1 cellular context compared by ENCODE assay signal in genomic region chr1:234502785-234503184, GRCh38.
TF ChIP-seq lines count a peak whose summit lies in the region.

No MANE protein-coding gene starts in this region.

TF ChIP-seq in K562, 482 proteins besides CTCF, POLR2A, EP300 and RAD21 (continued from another document):
- no peak for TF ChIP-seq ZBTB33 (CRISPR knock-in tag; IDR thresholded peaks at IDR 0.05)
- TF ChIP-seq ZNF79 (CRISPR knock-in tag; IDR thresholded peaks at IDR 0.05; ENCODE audit: low read depth) = no peak
- no peak for TF ChIP-seq PRMT5 (CRISPR knock-in tag; IDR thresholded peaks at IDR 0.05)
- TF ChIP-seq ZNF24 (IDR thresholded peaks at IDR 0.05) = no peak
- TF ChIP-seq ZNF551 (CRISPR knock-in tag; IDR thresholded peaks at IDR 0.05) = no peak
- no peak for TF ChIP-seq KAT8 (IDR thresholded peaks at IDR 0.05; ENCODE audit: low read depth)
- no peak for TF ChIP-seq RFX7 (CRISPR knock-in tag; IDR thresholded peaks at IDR 0.05)
- TF ChIP-seq ILF3 (IDR thresholded peaks at IDR 0.05; ENCODE audit: borderline replicate concordance) = no peak
- TF ChIP-seq, protein P1, sequence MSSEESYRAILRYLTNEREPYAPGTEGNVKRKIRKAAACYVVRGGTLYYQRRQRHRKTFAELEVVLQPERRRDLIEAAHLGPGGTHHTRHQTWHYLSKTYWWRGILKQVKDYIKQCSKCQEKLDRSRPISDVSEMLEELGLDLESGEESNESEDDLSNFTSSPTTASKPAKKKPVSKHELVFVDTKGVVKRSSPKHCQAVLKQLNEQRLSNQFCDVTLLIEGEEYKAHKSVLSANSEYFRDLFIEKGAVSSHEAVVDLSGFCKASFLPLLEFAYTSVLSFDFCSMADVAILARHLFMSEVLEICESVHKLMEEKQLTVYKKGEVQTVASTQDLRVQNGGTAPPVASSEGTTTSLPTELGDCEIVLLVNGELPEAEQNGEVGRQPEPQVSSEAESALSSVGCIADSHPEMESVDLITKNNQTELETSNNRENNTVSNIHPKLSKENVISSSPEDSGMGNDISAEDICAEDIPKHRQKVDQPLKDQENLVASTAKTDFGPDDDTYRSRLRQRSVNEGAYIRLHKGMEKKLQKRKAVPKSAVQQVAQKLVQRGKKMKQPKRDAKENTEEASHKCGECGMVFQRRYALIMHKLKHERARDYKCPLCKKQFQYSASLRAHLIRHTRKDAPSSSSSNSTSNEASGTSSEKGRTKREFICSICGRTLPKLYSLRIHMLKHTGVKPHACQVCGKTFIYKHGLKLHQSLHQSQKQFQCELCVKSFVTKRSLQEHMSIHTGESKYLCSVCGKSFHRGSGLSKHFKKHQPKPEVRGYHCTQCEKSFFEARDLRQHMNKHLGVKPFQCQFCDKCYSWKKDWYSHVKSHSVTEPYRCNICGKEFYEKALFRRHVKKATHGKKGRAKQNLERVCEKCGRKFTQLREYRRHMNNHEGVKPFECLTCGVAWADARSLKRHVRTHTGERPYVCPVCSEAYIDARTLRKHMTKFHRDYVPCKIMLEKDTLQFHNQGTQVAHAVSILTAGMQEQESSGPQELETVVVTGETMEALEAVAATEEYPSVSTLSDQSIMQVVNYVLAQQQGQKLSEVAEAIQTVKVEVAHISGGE (CRISPR knock-in tag; IDR thresholded peaks at IDR 0.05) = no peak
- no peak for TF ChIP-seq TRIM28 (IDR thresholded peaks at IDR 0.05)
- no peak for TF ChIP-seq CREB3 (tag; conservative IDR thresholded peaks at IDR 0.05; ENCODE audit: low read depth)
- TF ChIP-seq NFE2L1 (tag; IDR thresholded peaks at IDR 0.05; ENCODE audit: borderline replicate concordance, low read depth) = no peak
- no peak for TF ChIP-seq BDP1 (IDR thresholded peaks at IDR 0.05; ENCODE audit: insufficient read depth, insufficient read length)
- TF ChIP-seq, protein P2, sequence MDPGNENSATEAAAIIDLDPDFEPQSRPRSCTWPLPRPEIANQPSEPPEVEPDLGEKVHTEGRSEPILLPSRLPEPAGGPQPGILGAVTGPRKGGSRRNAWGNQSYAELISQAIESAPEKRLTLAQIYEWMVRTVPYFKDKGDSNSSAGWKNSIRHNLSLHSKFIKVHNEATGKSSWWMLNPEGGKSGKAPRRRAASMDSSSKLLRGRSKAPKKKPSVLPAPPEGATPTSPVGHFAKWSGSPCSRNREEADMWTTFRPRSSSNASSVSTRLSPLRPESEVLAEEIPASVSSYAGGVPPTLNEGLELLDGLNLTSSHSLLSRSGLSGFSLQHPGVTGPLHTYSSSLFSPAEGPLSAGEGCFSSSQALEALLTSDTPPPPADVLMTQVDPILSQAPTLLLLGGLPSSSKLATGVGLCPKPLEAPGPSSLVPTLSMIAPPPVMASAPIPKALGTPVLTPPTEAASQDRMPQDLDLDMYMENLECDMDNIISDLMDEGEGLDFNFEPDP (CRISPR knock-in tag; IDR thresholded peaks at IDR 0.05) = no peak
- no peak for TF ChIP-seq TAL1 (IDR thresholded peaks at IDR 0.05)
